8 cellular contexts compared by ENCODE assay signal in genomic region chr6:140485740-140486467, GRCh38.
DNase-seq lines count a peak whose midpoint lies in the region; ATAC-seq, FAIRE-seq and TF ChIP-seq lines count a peak whose summit lies in the region.

No MANE protein-coding gene starts in this region.

- peak overlapping the region; percentile 12 for H2AFZ ChIP-seq in astrocyte (ENCODE audit: low read depth, low read length)
- H2AFZ ChIP-seq in neural progenitor cell (replicated peaks): no peak overlapping the region

- H3K4me1 Mint-ChIP-seq in astrocyte (ENCODE audit: low read depth, unreplicated experiment) (peaks cover 45% of the 10 kb centered on the region), natural killer cell (no peaks in the 10 kb centered on the region), neural progenitor cell (peaks cover 9% of the 10 kb centered on the region)

- H3K27me3 ChIP-seq in astrocyte (ENCODE audit: insufficient read depth, low read length) (no peaks in the 10 kb centered on the region), neural progenitor cell (no peaks in the 10 kb centered on the region), spleen (replicated peaks in 1 of 7) (no peaks in the 10 kb centered on the region)

- DNase-seq in GM04503 (ENCODE audit: low read depth) (peak; percentile 68), astrocyte (ENCODE audit: low read depth) (peak; percentile 95), omental fat pad (ENCODE audit: low spot score) (peak; percentile 27), natural killer cell (no peak), neural progenitor cell (ENCODE audit: low spot score) (no peak), spleen (no peak)

- H3K27ac ChIP-seq in astrocyte (ENCODE audit: low read depth, low read length) (peak overlapping the region; percentile 76), neural progenitor cell (no peak overlapping the region), spleen (no peak overlapping the region)

- peak overlapping the region; percentile 43 for H3K4me2 ChIP-seq in astrocyte (ENCODE audit: low read length)
- no peak overlapping the region for H3K4me2 ChIP-seq in neural progenitor cell

- peak; percentile 97 for FAIRE-seq in astrocyte (lab: Jason Lieb, UNC)

- peak overlapping the region; percentile 98 for H3K27ac Mint-ChIP-seq in astrocyte (ENCODE audit: unreplicated experiment)
- H3K27ac Mint-ChIP-seq in natural killer cell: no peak overlapping the region
- no peak overlapping the region for H3K27ac Mint-ChIP-seq in neural progenitor cell

- H3F3A ChIP-seq in neural progenitor cell (ENCODE audit: low read depth): no peaks in the 10 kb centered on the region

- TF ChIP-seq CTCF in astrocyte (IDR thresholded peaks at IDR 0.05; ENCODE audit: insufficient read depth, low read depth, low read length): no peak
- no peak for TF ChIP-seq CTCF in omental fat pad (IDR thresholded peaks at IDR 0.05)
- TF ChIP-seq CTCF in natural killer cell (IDR thresholded peaks at IDR 0.05): no peak
- TF ChIP-seq CTCF in neural progenitor cell (IDR thresholded peaks at IDR 0.05): no peak
- no peak for TF ChIP-seq CTCF in spleen (IDR thresholded peaks at IDR 0.05 in 8 of 11, conservative IDR thresholded peaks at IDR 0.05 in 3 of 11)

- H3K36me3 Mint-ChIP-seq in astrocyte (ENCODE audit: low read depth, unreplicated experiment): peaks cover 5% of the 10 kb centered on the region
- H3K36me3 Mint-ChIP-seq in natural killer cell: no peaks in the 10 kb centered on the region
- no peaks in the 10 kb centered on the region for H3K36me3 Mint-ChIP-seq in neural progenitor cell

- intact Hi-C loops in natural killer cell (cut with micrococcal nuclease): no loop called here
- intact Hi-C loops in spleen (cut with DNase I; ENCODE audit: low total_unique reads): no loop called here

- WGBS in spleen, 5 donors: 61 to 76% (median 69%) methylated on average over 7 of the region's 7 CpGs

- H3K9me3 Mint-ChIP-seq in astrocyte (ENCODE audit: unreplicated experiment) (peaks cover 5% of the 10 kb centered on the region), natural killer cell (peaks cover 0 to 2% of the 10 kb centered on the region in 2 donors), neural progenitor cell (peaks cover 10% of the 10 kb centered on the region)

- no peaks in the 10 kb centered on the region for H3K36me3 ChIP-seq in astrocyte (ENCODE audit: insufficient read depth, low read length)
- H3K36me3 ChIP-seq in neural progenitor cell: no peaks in the 10 kb centered on the region
- no peaks in the 10 kb centered on the region for H3K36me3 ChIP-seq in spleen

- H3K4me1 ChIP-seq in astrocyte (ENCODE audit: insufficient read depth, low read length) (peaks cover 23% of the 10 kb centered on the region), neural progenitor cell (peaks cover 9% of the 10 kb centered on the region), spleen (no peaks in the 10 kb centered on the region)

- no peak for TF ChIP-seq POLR2A in spleen (IDR thresholded peaks at IDR 0.05)

- ATAC-seq in HG03469 (IDR thresholded peaks at IDR 0.05; ENCODE audit: unreplicated experiment) (peak; percentile 78), omental fat pad (ENCODE audit: low FRiP score) (peak; percentile 95), natural killer cell (no peak), GM21447 (IDR thresholded peaks at IDR 0.05; ENCODE audit: unreplicated experiment) (no peak)

- no peak overlapping the region for H3K4me3 ChIP-seq in astrocyte (ENCODE audit: insufficient read depth, low read depth, low read length)
- H3K4me3 ChIP-seq in neural progenitor cell: no peak overlapping the region
- H3K4me3 ChIP-seq in spleen: no peak overlapping the region

- H3K9me3 ChIP-seq in astrocyte (ENCODE audit: insufficient read depth, low read depth, low read length) (no peaks in the 10 kb centered on the region), neural progenitor cell (ENCODE audit: low read depth) (no peaks in the 10 kb centered on the region), spleen (peaks cover 0 to 10% (median 9%) of the 10 kb centered on the region in 8 donors)

- peak overlapping the region; percentile 47 for H3K4me3 Mint-ChIP-seq in astrocyte (ENCODE audit: unreplicated experiment)
- no peak overlapping the region for H3K4me3 Mint-ChIP-seq in natural killer cell
- H3K4me3 Mint-ChIP-seq in neural progenitor cell: no peak overlapping the region

- H3K27me3 Mint-ChIP-seq in astrocyte (ENCODE audit: low read depth, unreplicated experiment) (no peaks in the 10 kb centered on the region), natural killer cell (ENCODE audit: low read depth in 2 of 2) (no peaks in the 10 kb centered on the region), neural progenitor cell (ENCODE audit: insufficient read depth, low read depth) (no peaks in the 10 kb centered on the region)

- H3K9ac ChIP-seq in astrocyte (ENCODE audit: low read length) (peak overlapping the region; percentile 41), neural progenitor cell (no peak overlapping the region)

- H4K20me1 ChIP-seq in astrocyte (ENCODE audit: insufficient read depth, low read length): no peaks in the 10 kb centered on the region
- no peaks in the 10 kb centered on the region for H4K20me1 ChIP-seq in neural progenitor cell (ENCODE audit: low read depth)

- H3K79me2 ChIP-seq in astrocyte (ENCODE audit: insufficient read depth, low read length) (no peaks in the 10 kb centered on the region), neural progenitor cell (ENCODE audit: low read depth) (no peaks in the 10 kb centered on the region)

Comparison
In these comparisons a context has a peak if more than half of its experiments do, and no peak if none do; other contexts are left out.
1. DNase-seq: peak in GM04503 (single experiment), astrocyte (single experiment) and omental fat pad (single experiment); none in natural killer cell (single experiment), neural progenitor cell (single experiment) and spleen (single experiment).
2. ATAC-seq: peak in HG03469 (single experiment) and omental fat pad (single experiment); none in natural killer cell (0 of 3) and GM21447 (single experiment).